Comparison of ENCODE assay signal across 23 cellular contexts in genomic region chrX:71556026-71556425, GRCh38. TPM values are rescaled to one million over a fixed set of nuclear protein-coding genes. Genes with fewer than 3 reads are reported as not detected.
DNase-seq lines count a peak whose midpoint lies in the region; FAIRE-seq and TF ChIP-seq lines count a peak whose summit lies in the region.
"Had no signal": no experiment of that assay in that cellular context is flagged by ENCODE, and none has a peak within 500 bp of the region (broad histone marks: within the 10 kb centered on the region; RNA-seq: fewer than 3 reads in every experiment).

No MANE protein-coding gene starts in this region.

- no peak for DNase-seq in activated naive CD4-positive, alpha-beta T cell treated with anti-CD3 and anti-CD28 coated beads, Interleukin-2, amount 50 U/mL, for 16 hours
- DNase-seq in RCC 7860 (ENCODE audit: low spot score) (peak; percentile 92), endothelial cell (ENCODE audit: low spot score) (no peak), progenitor cell of endocrine pancreas (ENCODE audit: low spot score, unreplicated experiment) (no peak), T-helper 9 cell (no peak), glutamatergic neuron (no peak), NCI-H510A (lab: John Stamatoyannopoulos, UW) (no peak)
- DNase-seq: amygdala; cortex of kidney; H7; islet precursor cell; NCI-H1694 treated with DMSO at 0.1 percent for 48 hours; NCI-H2171 treated with DMSO at 0.1 percent for 48 hours; NCI-H526; Peyer's patch; SJCRH30; stimulated activated CD4-positive, alpha-beta T cell treated with anti-CD3 and anti-CD28 coated beads, Interleukin-2, amount 100 ng/mL, for 48 hours had no signal

- H3K36me3 Mint-ChIP-seq in activated naive CD4-positive, alpha-beta T cell treated with anti-CD3 and anti-CD28 coated beads, Interleukin-2, amount 50 U/mL, for 24 hours = peaks cover 9% of the 10 kb centered on the region
- H3K36me3 Mint-ChIP-seq in endothelial cell (ENCODE audit: low read depth, unreplicated experiment) (peaks cover 12% of the 10 kb centered on the region), progenitor cell of endocrine pancreas (ENCODE audit: insufficient read depth) (peaks cover 16% of the 10 kb centered on the region), glutamatergic neuron (ENCODE audit: unreplicated experiment) (no peaks in the 10 kb centered on the region)

- peak; percentile 100 for FAIRE-seq in RCC 7860 (lab: Jason Lieb, UNC)
- FAIRE-seq: bronchial epithelial cell, D721Med, GM12878 had no signal

- H3K27me3 Mint-ChIP-seq in activated naive CD4-positive, alpha-beta T cell treated with anti-CD3 and anti-CD28 coated beads, Interleukin-2, amount 50 U/mL, for 24 hours = no peaks in the 10 kb centered on the region
- no peaks in the 10 kb centered on the region for H3K27me3 Mint-ChIP-seq in endothelial cell (ENCODE audit: unreplicated experiment)
- no peaks in the 10 kb centered on the region for H3K27me3 Mint-ChIP-seq in progenitor cell of endocrine pancreas
- no peaks in the 10 kb centered on the region for H3K27me3 Mint-ChIP-seq in glutamatergic neuron (ENCODE audit: unreplicated experiment)
- H3K27me3 Mint-ChIP-seq: memory B cell; stimulated activated memory B cell treated with anti-CD40 and anti-IgM and Interleukin-4, amounts not matched to agents 10 μg/mL and 1 μg/mL and 100 μg/mL, for 72 hours had no signal

- H3K9me3 Mint-ChIP-seq in activated naive CD4-positive, alpha-beta T cell treated with anti-CD3 and anti-CD28 coated beads, Interleukin-2, amount 50 U/mL, for 24 hours = no peaks in the 10 kb centered on the region
- no peaks in the 10 kb centered on the region for H3K9me3 Mint-ChIP-seq in endothelial cell (ENCODE audit: unreplicated experiment)
- peaks cover 3% of the 10 kb centered on the region for H3K9me3 Mint-ChIP-seq in progenitor cell of endocrine pancreas (ENCODE audit: low read depth)
- no peaks in the 10 kb centered on the region for H3K9me3 Mint-ChIP-seq in glutamatergic neuron (ENCODE audit: unreplicated experiment)
- H3K9me3 Mint-ChIP-seq: memory B cell; stimulated activated memory B cell treated with anti-CD40 and anti-IgM and Interleukin-4, amounts not matched to agents 10 μg/mL and 1 μg/mL and 100 μg/mL, for 72 hours had no signal

- peak overlapping the region; percentile 88 for H3K27ac Mint-ChIP-seq in activated naive CD4-positive, alpha-beta T cell treated with anti-CD3 and anti-CD28 coated beads, Interleukin-2, amount 50 U/mL, for 24 hours
- no peak overlapping the region for H3K27ac Mint-ChIP-seq in endothelial cell (ENCODE audit: unreplicated experiment)
- peak overlapping the region; percentile 2 for H3K27ac Mint-ChIP-seq in progenitor cell of endocrine pancreas
- no peak overlapping the region for H3K27ac Mint-ChIP-seq in glutamatergic neuron (ENCODE audit: unreplicated experiment)
- H3K27ac Mint-ChIP-seq: memory B cell; stimulated activated memory B cell treated with anti-CD40 and anti-IgM and Interleukin-4, amounts not matched to agents 10 μg/mL and 1 μg/mL and 100 μg/mL, for 72 hours had no signal

- peaks cover 17% of the 10 kb centered on the region for H3K4me1 Mint-ChIP-seq in activated naive CD4-positive, alpha-beta T cell treated with anti-CD3 and anti-CD28 coated beads, Interleukin-2, amount 50 U/mL, for 24 hours
- H3K4me1 Mint-ChIP-seq in endothelial cell (ENCODE audit: unreplicated experiment) = no peaks in the 10 kb centered on the region
- peaks cover 7% of the 10 kb centered on the region for H3K4me1 Mint-ChIP-seq in progenitor cell of endocrine pancreas (ENCODE audit: low read depth)
- H3K4me1 Mint-ChIP-seq in glutamatergic neuron (ENCODE audit: low read depth, unreplicated experiment) = no peaks in the 10 kb centered on the region
- H3K4me1 Mint-ChIP-seq: memory B cell had no signal

- H3K4me3 Mint-ChIP-seq in activated naive CD4-positive, alpha-beta T cell treated with anti-CD3 and anti-CD28 coated beads, Interleukin-2, amount 50 U/mL, for 24 hours = no peak overlapping the region
- H3K4me3 Mint-ChIP-seq in endothelial cell (ENCODE audit: unreplicated experiment) (peak overlapping the region; percentile 47), progenitor cell of endocrine pancreas (ENCODE audit: low read depth) (no peak overlapping the region), glutamatergic neuron (ENCODE audit: unreplicated experiment) (no peak overlapping the region)
- H3K4me3 Mint-ChIP-seq: memory B cell; stimulated activated memory B cell treated with anti-CD40 and anti-IgM and Interleukin-4, amounts not matched to agents 10 μg/mL and 1 μg/mL and 100 μg/mL, for 72 hours had no signal

- no peak for TF ChIP-seq CTCF in endothelial cell (IDR thresholded peaks at IDR 0.05; ENCODE audit: unreplicated experiment)
- TF ChIP-seq CTCF in progenitor cell of endocrine pancreas (IDR thresholded peaks at IDR 0.05; ENCODE audit: unreplicated experiment) = no peak
- TF ChIP-seq CTCF in glutamatergic neuron (IDR thresholded peaks at IDR 0.05; ENCODE audit: partially characterized antibody, unreplicated experiment) = no peak

RNA-seq across cellular contexts. Expression of gene GCNA, which starts 22.2 kb away (rescaled TPM):
- 3.0 TPM for total RNA-seq in endothelial cell (ENCODE audit: unreplicated experiment)
- total RNA-seq in progenitor cell of endocrine pancreas = 2.7 and 3.9 TPM in 2 replicates
- 2.5 TPM for total RNA-seq in glutamatergic neuron (ENCODE audit: unreplicated experiment)

RNA-seq across cellular contexts. Expression of gene OGT, which starts 23.1 kb away (rescaled TPM):
- total RNA-seq in endothelial cell (ENCODE audit: unreplicated experiment) (139 TPM), progenitor cell of endocrine pancreas (143 and 146 TPM in 2 replicates), glutamatergic neuron (ENCODE audit: unreplicated experiment) (185 TPM)

Comparison
In these comparisons a context has a peak if more than half of its experiments do, and no peak if none do; other contexts are left out.
1. H3K27ac Mint-ChIP-seq: peak in activated naive CD4-positive, alpha-beta T cell treated with anti-CD3 and anti-CD28 coated beads, Interleukin-2, amount 50 U/mL, for 24 hours (single experiment) and progenitor cell of endocrine pancreas (single experiment); none in endothelial cell (single experiment) and glutamatergic neuron (single experiment).